8 cellular contexts compared by ENCODE assay signal in genomic region chr1:112618114-112618720, GRCh38. TPM values are rescaled to one million over a fixed set of nuclear protein-coding genes. Genes with fewer than 3 reads are reported as not detected.
DNase-seq lines count a peak whose midpoint lies in the region; ATAC-seq lines count a peak whose summit lies in the region.

No MANE protein-coding gene starts in this region.

- H3K9me3 ChIP-seq in MG63 = no peaks in the 10 kb centered on the region
- no peaks in the 10 kb centered on the region for H3K9me3 ChIP-seq in adipocyte (ENCODE audit: control insufficient read depth, low read length)
- no peaks in the 10 kb centered on the region for H3K9me3 ChIP-seq in iPS-20b (ENCODE audit: insufficient read depth, low read depth, low read length)

- H3K27ac Mint-ChIP-seq in activated naive CD4-positive, alpha-beta T cell treated with anti-CD3 and anti-CD28 coated beads for 36 hours = peak overlapping the region; percentile 100
- peak overlapping the region; percentile 100 for H3K27ac Mint-ChIP-seq in stimulated activated memory B cell treated with anti-CD40 and anti-IgM and Interleukin-4, amounts not matched to agents 10 μg/mL and 1 μg/mL and 100 μg/mL, for 72 hours

- peaks cover 26% of the 10 kb centered on the region for H3K36me3 Mint-ChIP-seq in activated naive CD4-positive, alpha-beta T cell treated with anti-CD3 and anti-CD28 coated beads for 36 hours (ENCODE audit: low read depth)
- H3K36me3 Mint-ChIP-seq in stimulated activated memory B cell treated with anti-CD40 and anti-IgM and Interleukin-4, amounts not matched to agents 10 μg/mL and 1 μg/mL and 100 μg/mL, for 72 hours = peaks cover 11% of the 10 kb centered on the region

- no peaks in the 10 kb centered on the region for H3K27me3 Mint-ChIP-seq in activated naive CD4-positive, alpha-beta T cell treated with anti-CD3 and anti-CD28 coated beads for 36 hours (ENCODE audit: low read depth)
- H3K27me3 Mint-ChIP-seq in stimulated activated memory B cell treated with anti-CD40 and anti-IgM and Interleukin-4, amounts not matched to agents 10 μg/mL and 1 μg/mL and 100 μg/mL, for 72 hours = no peaks in the 10 kb centered on the region

- peak overlapping the region; percentile 99 for H3K27ac ChIP-seq in iPS-20b (ENCODE audit: low read length)

- H3K27me3 ChIP-seq in MG63 (no peaks in the 10 kb centered on the region), adipocyte (replicated peaks; ENCODE audit: control insufficient read depth, insufficient read depth, low read length) (no peaks in the 10 kb centered on the region), iPS-20b (ENCODE audit: insufficient read depth, low read length) (no peaks in the 10 kb centered on the region)

- intact Hi-C loops in activated naive CD4-positive, alpha-beta T cell treated with anti-CD3 and anti-CD28 coated beads for 36 hours (cut with micrococcal nuclease) = loop anchor here (1.0 to 5.0 kb wide), 6 partner anchors 109 to 1736 kb away; partner anchors contain the start of genes ATP5PB, CTTNBP2NL, LRIG2 and PTPN22
- intact Hi-C loops in posterior cingulate gyrus (cut with DNase I) = loop anchor here (2.0 to 10.0 kb wide), 4 partner anchors 57 to 221 kb away; partner anchors contain the start of genes CTTNBP2NL, MOV10 and WNT2B

- DNase-seq in activated naive CD4-positive, alpha-beta T cell treated with anti-CD3 and anti-CD28 coated beads for 36 hours = peak; percentile 42
- DNase-seq in activated naive CD4-positive, alpha-beta T cell treated with anti-CD3 and anti-CD28 coated beads, Interleukin-2, amount 50 U/mL, for 16 hours = no peak
- no peak for DNase-seq in MG63
- DNase-seq in adipocyte (ENCODE audit: low read depth) = peak; percentile 61
- DNase-seq in posterior cingulate gyrus = no peak

- H3K4me1 Mint-ChIP-seq in activated naive CD4-positive, alpha-beta T cell treated with anti-CD3 and anti-CD28 coated beads for 36 hours (ENCODE audit: low read depth) = peaks cover 36% of the 10 kb centered on the region
- H3K4me1 Mint-ChIP-seq in stimulated activated memory B cell treated with anti-CD40 and anti-IgM and Interleukin-4, amounts not matched to agents 10 μg/mL and 1 μg/mL and 100 μg/mL, for 72 hours = peaks cover 35% of the 10 kb centered on the region

- ATAC-seq in stimulated activated memory B cell treated with anti-CD40 and anti-IgM and Interleukin-4, amounts not matched to agents 10 μg/mL and 1 μg/mL and 100 μg/mL, for 72 hours = peak; percentile 28
- ATAC-seq in GM19463 (IDR thresholded peaks at IDR 0.05; ENCODE audit: unreplicated experiment) = no peak

- H3K9me3 Mint-ChIP-seq in activated naive CD4-positive, alpha-beta T cell treated with anti-CD3 and anti-CD28 coated beads for 36 hours = no peaks in the 10 kb centered on the region
- no peaks in the 10 kb centered on the region for H3K9me3 Mint-ChIP-seq in stimulated activated memory B cell treated with anti-CD40 and anti-IgM and Interleukin-4, amounts not matched to agents 10 μg/mL and 1 μg/mL and 100 μg/mL, for 72 hours

- H3K4me1 ChIP-seq in adipocyte (ENCODE audit: control insufficient read depth, insufficient read depth, low read length) (peaks cover 35% of the 10 kb centered on the region), iPS-20b (ENCODE audit: insufficient read depth, low read length) (peaks cover 5% of the 10 kb centered on the region)

- H3K36me3 ChIP-seq in MG63 = peaks cover 54% of the 10 kb centered on the region
- H3K36me3 ChIP-seq in adipocyte (ENCODE audit: control insufficient read depth, insufficient read depth, low read length, severe bottlenecking) = peaks cover 17% of the 10 kb centered on the region
- peaks cover 23% of the 10 kb centered on the region for H3K36me3 ChIP-seq in iPS-20b (ENCODE audit: insufficient read depth, low read depth, low read length)

- H3K4me3 Mint-ChIP-seq in activated naive CD4-positive, alpha-beta T cell treated with anti-CD3 and anti-CD28 coated beads for 36 hours = peak overlapping the region; percentile 99
- H3K4me3 Mint-ChIP-seq in stimulated activated memory B cell treated with anti-CD40 and anti-IgM and Interleukin-4, amounts not matched to agents 10 μg/mL and 1 μg/mL and 100 μg/mL, for 72 hours = peak overlapping the region; percentile 100

- H3K4me3 ChIP-seq in MG63 (peak overlapping the region; percentile 99), adipocyte (ENCODE audit: low read length) (peak overlapping the region; percentile 100), iPS-20b (ENCODE audit: low read length) (peak overlapping the region; percentile 97)

- H3K9ac ChIP-seq in adipocyte (ENCODE audit: low read length) (peak overlapping the region; percentile 100), iPS-20b (ENCODE audit: low read depth, low read length) (peak overlapping the region; percentile 99)

- CTCF ChIA-PET in activated naive CD4-positive, alpha-beta T cell treated with anti-CD3 and anti-CD28 coated beads for 36 hours (lab: Charles Lee) = interaction anchor here (0.6 to 1.6 kb wide), 4 partner anchors 86 to 240 kb away, joined by 3 to 5 read pairs (median 3); no protein-coding TSS in a partner anchor

RNA-seq across cellular contexts. Expression of gene ST7L, which starts 0.7 kb away (rescaled TPM):
- total RNA-seq in activated naive CD4-positive, alpha-beta T cell treated with anti-CD3 and anti-CD28 coated beads for 36 hours = 10 to 100 TPM; 12.1 to 16.4 TPM
- total RNA-seq in MG63 (2014; rRNA removed; shearing (Covaris generic); ENCODE audit: low replicate concordance) = 13.8 and 16.7 TPM in 2 replicates

RNA-seq across cellular contexts. Expression of gene CAPZA1, which starts 1.4 kb away (rescaled TPM):
- 100 to 1,000 TPM; 231 to 242 TPM for total RNA-seq in activated naive CD4-positive, alpha-beta T cell treated with anti-CD3 and anti-CD28 coated beads for 36 hours
- total RNA-seq in MG63 (2014; rRNA removed; shearing (Covaris generic); ENCODE audit: low replicate concordance) = 362 and 392 TPM in 2 replicates

RNA-seq across cellular contexts. Expression of gene MOV10, which starts 56.2 kb away (rescaled TPM):
- total RNA-seq in activated naive CD4-positive, alpha-beta T cell treated with anti-CD3 and anti-CD28 coated beads for 36 hours = 10 to 100 TPM; 46.0 to 48.8 TPM
- 25.6 and 39.7 TPM in 2 replicates for total RNA-seq in MG63 (2014; rRNA removed; shearing (Covaris generic); ENCODE audit: low replicate concordance)

Comparison
In these comparisons a context has a peak if more than half of its experiments do, and no peak if none do; other contexts are left out.
1. DNase-seq: peak in activated naive CD4-positive, alpha-beta T cell treated with anti-CD3 and anti-CD28 coated beads for 36 hours (single experiment) and adipocyte (single experiment); none in activated naive CD4-positive, alpha-beta T cell treated with anti-CD3 and anti-CD28 coated beads, Interleukin-2, amount 50 U/mL, for 16 hours (single experiment), MG63 (single experiment) and posterior cingulate gyrus (0 of 10).
2. Peak in every context shown above with its lines, with median percentiles within 50 percentile points of each other: H3K4me3 ChIP-seq.